Comparison of ENCODE assay signal across 20 cellular contexts in the genomic region with DNA sequence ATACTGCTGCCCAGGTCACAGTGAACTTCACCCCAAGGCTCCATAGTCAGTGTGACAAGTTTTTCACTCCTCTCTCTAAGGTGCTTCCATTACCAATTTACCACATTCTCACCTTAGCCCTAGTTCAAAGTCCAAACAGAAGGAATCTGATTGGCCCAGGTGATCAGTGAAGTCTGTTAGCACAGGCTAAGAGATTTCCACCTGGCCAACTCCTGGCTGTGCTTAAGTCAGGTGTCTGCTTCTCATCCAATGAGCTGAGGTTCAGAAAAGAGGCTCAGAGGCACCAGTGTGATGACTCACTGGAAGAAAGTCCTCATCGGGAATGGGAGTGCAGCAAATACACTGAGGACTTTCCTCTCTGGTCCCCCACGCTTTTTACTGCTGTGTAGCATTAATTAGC.
"Had no signal": no experiment of that assay in that cellular context is flagged by ENCODE, and none has a peak within 500 bp of the region (broad histone marks: within the 10 kb centered on the region; RNA-seq: fewer than 3 reads in every experiment).

No MANE protein-coding gene starts in this region.

- DNase-seq: activated CD4-positive, alpha-beta T cell treated with anti-CD3 and anti-CD28 coated beads for 36 hours; activated CD4-positive, CD25-positive, alpha-beta regulatory T cell; activated CD8-positive, alpha-beta memory T cell treated with anti-CD3 and anti-CD28 coated beads, Interleukin-2, amount 10 ng/mL, durations not matched to agents 7 days and 5 days; activated CD8-positive, alpha-beta T cell treated with anti-CD3 and anti-CD28 coated beads, Interleukin-2, amount 10 ng/mL, durations not matched to agents 7 days and 5 days; activated naive CD8-positive, alpha-beta T cell treated with anti-CD3 and anti-CD28 coated beads, Interleukin-2, amount 50 U/mL, for 24 hours; activated T-cell treated with anti-CD3 and anti-CD28 coated beads, Interleukin-2, amount 50 U/mL, for 48 hours; amygdala; central memory CD4-positive, alpha-beta T cell; head of caudate nucleus; hypothalamus; immature natural killer cell; kidney glomerular epithelial cell; left ventricle myocardium inferior; naive B cell; pancreas; stimulated activated CD4-positive, alpha-beta T cell treated with anti-CD3 and anti-CD28 coated beads, Interleukin-15, amount 100 ng/mL, for 24 hours; stimulated activated CD4-positive, alpha-beta T cell treated with anti-CD3 and anti-CD28 coated beads, Interleukin-2, amount 100 ng/mL, for 24 hours; stimulated activated naive CD4-positive, alpha-beta T cell treated with Interleukin-2 at 50 U/mL for 16 hours; T-helper 1 cell; trophoblast cell had no signal

- ATAC-seq: activated CD4-positive, alpha-beta T cell treated with anti-CD3 and anti-CD28 coated beads for 36 hours; activated CD8-positive, alpha-beta memory T cell treated with anti-CD3 and anti-CD28 coated beads, Interleukin-2, amount 10 ng/mL, durations not matched to agents 7 days and 5 days; activated CD8-positive, alpha-beta T cell treated with anti-CD3 and anti-CD28 coated beads, Interleukin-2, amount 10 ng/mL, durations not matched to agents 7 days and 5 days; activated naive CD8-positive, alpha-beta T cell treated with anti-CD3 and anti-CD28 coated beads, Interleukin-2, amount 50 U/mL, for 24 hours; pancreas had no signal
